ENCODE assay signal across 1 cellular context in genomic region chr9:128249914-128250838, GRCh38.
TF ChIP-seq lines count a peak whose summit lies in the region.

No MANE protein-coding gene starts in this region.

TF ChIP-seq in K562, 482 proteins besides CTCF, POLR2A, EP300 and RAD21 (continues in another document):
- no peak for TF ChIP-seq TFAM (CRISPR knock-in tag; conservative IDR thresholded peaks at IDR 0.05)
- TF ChIP-seq, protein P1, sequence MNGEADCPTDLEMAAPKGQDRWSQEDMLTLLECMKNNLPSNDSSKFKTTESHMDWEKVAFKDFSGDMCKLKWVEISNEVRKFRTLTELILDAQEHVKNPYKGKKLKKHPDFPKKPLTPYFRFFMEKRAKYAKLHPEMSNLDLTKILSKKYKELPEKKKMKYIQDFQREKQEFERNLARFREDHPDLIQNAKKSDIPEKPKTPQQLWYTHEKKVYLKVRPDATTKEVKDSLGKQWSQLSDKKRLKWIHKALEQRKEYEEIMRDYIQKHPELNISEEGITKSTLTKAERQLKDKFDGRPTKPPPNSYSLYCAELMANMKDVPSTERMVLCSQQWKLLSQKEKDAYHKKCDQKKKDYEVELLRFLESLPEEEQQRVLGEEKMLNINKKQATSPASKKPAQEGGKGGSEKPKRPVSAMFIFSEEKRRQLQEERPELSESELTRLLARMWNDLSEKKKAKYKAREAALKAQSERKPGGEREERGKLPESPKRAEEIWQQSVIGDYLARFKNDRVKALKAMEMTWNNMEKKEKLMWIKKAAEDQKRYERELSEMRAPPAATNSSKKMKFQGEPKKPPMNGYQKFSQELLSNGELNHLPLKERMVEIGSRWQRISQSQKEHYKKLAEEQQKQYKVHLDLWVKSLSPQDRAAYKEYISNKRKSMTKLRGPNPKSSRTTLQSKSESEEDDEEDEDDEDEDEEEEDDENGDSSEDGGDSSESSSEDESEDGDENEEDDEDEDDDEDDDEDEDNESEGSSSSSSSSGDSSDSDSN (IDR thresholded peaks at IDR 0.05; ENCODE audit: borderline replicate concordance in 1 of 2, low read depth in 2 of 2, low read length in 2 of 2): 0 out of 4 replicates have a peak, but pooled peaks of 1 of the 2 experiments have one; percentile 13
- 0 out of 2 replicates have a peak, but pooled peaks have one; percentile 16 for TF ChIP-seq MYC (IDR thresholded peaks at IDR 0.05; ENCODE audit: low read depth, low read length)
- TF ChIP-seq MYC (CRISPR knock-in tag; IDR thresholded peaks at IDR 0.05; ENCODE audit: borderline replicate concordance, low read depth): no peak
- peak; percentile 14; the same call in 1 of the 2 replicates for TF ChIP-seq KLF1 (tag; IDR thresholded peaks at IDR 0.05)
- TF ChIP-seq E2F1 (CRISPR knock-in tag; IDR thresholded peaks at IDR 0.05): peak; percentile 77
- TF ChIP-seq CHD2 (IDR thresholded peaks at IDR 0.05; ENCODE audit: low read depth, low read length): no peak
- TF ChIP-seq, protein P2, sequence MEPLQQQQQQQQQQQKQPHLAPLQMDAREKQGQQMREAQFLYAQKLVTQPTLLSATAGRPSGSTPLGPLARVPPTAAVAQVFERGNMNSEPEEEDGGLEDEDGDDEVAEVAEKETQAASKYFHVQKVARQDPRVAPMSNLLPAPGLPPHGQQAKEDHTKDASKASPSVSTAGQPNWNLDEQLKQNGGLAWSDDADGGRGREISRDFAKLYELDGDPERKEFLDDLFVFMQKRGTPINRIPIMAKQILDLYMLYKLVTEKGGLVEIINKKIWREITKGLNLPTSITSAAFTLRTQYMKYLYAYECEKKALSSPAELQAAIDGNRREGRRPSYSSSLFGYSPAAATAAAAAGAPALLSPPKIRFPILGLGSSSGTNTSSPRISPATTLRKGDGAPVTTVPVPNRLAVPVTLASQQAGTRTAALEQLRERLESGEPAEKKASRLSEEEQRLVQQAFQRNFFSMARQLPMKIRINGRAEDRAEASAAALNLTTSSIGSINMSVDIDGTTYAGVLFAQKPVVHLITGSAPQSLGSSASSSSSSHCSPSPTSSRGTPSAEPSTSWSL (CRISPR knock-in tag; IDR thresholded peaks at IDR 0.05; ENCODE audit: borderline replicate concordance): peak; percentile 86; the same call in 1 of the 2 replicates
- peak; percentile 69 for TF ChIP-seq CHD4 (IDR thresholded peaks at IDR 0.05; ENCODE audit: insufficient read depth, insufficient replicate concordance, low read depth, low read length, poor library complexity, severe bottlenecking)
- TF ChIP-seq NBN (IDR thresholded peaks at IDR 0.05; ENCODE audit: low read depth): no peak
- TF ChIP-seq, protein P3, sequence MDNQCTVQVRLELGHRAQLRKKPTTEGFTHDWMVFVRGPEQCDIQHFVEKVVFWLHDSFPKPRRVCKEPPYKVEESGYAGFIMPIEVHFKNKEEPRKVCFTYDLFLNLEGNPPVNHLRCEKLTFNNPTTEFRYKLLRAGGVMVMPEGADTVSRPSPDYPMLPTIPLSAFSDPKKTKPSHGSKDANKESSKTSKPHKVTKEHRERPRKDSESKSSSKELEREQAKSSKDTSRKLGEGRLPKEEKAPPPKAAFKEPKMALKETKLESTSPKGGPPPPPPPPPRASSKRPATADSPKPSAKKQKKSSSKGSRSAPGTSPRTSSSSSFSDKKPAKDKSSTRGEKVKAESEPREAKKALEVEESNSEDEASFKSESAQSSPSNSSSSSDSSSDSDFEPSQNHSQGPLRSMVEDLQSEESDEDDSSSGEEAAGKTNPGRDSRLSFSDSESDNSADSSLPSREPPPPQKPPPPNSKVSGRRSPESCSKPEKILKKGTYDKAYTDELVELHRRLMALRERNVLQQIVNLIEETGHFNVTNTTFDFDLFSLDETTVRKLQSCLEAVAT (IDR thresholded peaks at IDR 0.05): no peak
- TF ChIP-seq BRCA1 (IDR thresholded peaks at IDR 0.05): no peak
- TF ChIP-seq BRCA1 (CRISPR knock-in tag; IDR thresholded peaks at IDR 0.05): no peak
- TF ChIP-seq, protein P4, sequence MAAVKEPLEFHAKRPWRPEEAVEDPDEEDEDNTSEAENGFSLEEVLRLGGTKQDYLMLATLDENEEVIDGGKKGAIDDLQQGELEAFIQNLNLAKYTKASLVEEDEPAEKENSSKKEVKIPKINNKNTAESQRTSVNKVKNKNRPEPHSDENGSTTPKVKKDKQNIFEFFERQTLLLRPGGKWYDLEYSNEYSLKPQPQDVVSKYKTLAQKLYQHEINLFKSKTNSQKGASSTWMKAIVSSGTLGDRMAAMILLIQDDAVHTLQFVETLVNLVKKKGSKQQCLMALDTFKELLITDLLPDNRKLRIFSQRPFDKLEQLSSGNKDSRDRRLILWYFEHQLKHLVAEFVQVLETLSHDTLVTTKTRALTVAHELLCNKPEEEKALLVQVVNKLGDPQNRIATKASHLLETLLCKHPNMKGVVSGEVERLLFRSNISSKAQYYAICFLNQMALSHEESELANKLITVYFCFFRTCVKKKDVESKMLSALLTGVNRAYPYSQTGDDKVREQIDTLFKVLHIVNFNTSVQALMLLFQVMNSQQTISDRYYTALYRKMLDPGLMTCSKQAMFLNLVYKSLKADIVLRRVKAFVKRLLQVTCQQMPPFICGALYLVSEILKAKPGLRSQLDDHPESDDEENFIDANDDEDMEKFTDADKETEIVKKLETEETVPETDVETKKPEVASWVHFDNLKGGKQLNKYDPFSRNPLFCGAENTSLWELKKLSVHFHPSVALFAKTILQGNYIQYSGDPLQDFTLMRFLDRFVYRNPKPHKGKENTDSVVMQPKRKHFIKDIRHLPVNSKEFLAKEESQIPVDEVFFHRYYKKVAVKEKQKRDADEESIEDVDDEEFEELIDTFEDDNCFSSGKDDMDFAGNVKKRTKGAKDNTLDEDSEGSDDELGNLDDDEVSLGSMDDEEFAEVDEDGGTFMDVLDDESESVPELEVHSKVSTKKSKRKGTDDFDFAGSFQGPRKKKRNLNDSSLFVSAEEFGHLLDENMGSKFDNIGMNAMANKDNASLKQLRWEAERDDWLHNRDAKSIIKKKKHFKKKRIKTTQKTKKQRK (IDR thresholded peaks at IDR 0.05; ENCODE audit: borderline replicate concordance, low read depth, low read length): no peak
- peak; percentile 22 for TF ChIP-seq ZNF133 (CRISPR knock-in tag; IDR thresholded peaks at IDR 0.05)
- no peak for TF ChIP-seq CBFB (CRISPR knock-in tag; IDR thresholded peaks at IDR 0.05)
- TF ChIP-seq XRCC4 (IDR thresholded peaks at IDR 0.05; ENCODE audit: extremely low read depth, insufficient read depth, insufficient read length): no peak
- peak; percentile 62; the same call in 1 of the 2 replicates for TF ChIP-seq PHF8 (IDR thresholded peaks at IDR 0.05; ENCODE audit: borderline replicate concordance, low read length)
- TF ChIP-seq RCOR1 (IDR thresholded peaks at IDR 0.05; ENCODE audit: borderline replicate concordance in 1 of 2, low read depth in 2 of 2, low read length in 2 of 2): peak in 1 of 2 experiments; percentile 75; a peak in 3 of 4 replicates
- TF ChIP-seq CHD1 (IDR thresholded peaks at IDR 0.05; ENCODE audit: low read length): peak; percentile 57
- TF ChIP-seq, protein P5, sequence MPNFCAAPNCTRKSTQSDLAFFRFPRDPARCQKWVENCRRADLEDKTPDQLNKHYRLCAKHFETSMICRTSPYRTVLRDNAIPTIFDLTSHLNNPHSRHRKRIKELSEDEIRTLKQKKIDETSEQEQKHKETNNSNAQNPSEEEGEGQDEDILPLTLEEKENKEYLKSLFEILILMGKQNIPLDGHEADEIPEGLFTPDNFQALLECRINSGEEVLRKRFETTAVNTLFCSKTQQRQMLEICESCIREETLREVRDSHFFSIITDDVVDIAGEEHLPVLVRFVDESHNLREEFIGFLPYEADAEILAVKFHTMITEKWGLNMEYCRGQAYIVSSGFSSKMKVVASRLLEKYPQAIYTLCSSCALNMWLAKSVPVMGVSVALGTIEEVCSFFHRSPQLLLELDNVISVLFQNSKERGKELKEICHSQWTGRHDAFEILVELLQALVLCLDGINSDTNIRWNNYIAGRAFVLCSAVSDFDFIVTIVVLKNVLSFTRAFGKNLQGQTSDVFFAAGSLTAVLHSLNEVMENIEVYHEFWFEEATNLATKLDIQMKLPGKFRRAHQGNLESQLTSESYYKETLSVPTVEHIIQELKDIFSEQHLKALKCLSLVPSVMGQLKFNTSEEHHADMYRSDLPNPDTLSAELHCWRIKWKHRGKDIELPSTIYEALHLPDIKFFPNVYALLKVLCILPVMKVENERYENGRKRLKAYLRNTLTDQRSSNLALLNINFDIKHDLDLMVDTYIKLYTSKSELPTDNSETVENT (CRISPR knock-in tag; IDR thresholded peaks at IDR 0.05): peak; percentile 71; the same call in 1 of the 2 replicates
- TF ChIP-seq POU5F1 (IDR thresholded peaks at IDR 0.05; ENCODE audit: borderline replicate concordance, low read depth, low read length, partially characterized antibody): no peak
- no peak for TF ChIP-seq ZBTB43 (CRISPR knock-in tag; IDR thresholded peaks at IDR 0.05)
- TF ChIP-seq FOXJ2 (tag; IDR thresholded peaks at IDR 0.05): no peak
- TF ChIP-seq KDM2B (CRISPR knock-in tag; IDR thresholded peaks at IDR 0.05): peak; percentile 97
- no peak for TF ChIP-seq PHF21A (IDR thresholded peaks at IDR 0.05; ENCODE audit: borderline replicate concordance, low read depth)
- peak; percentile 67 for TF ChIP-seq CREB1 (IDR thresholded peaks at IDR 0.05)
- TF ChIP-seq CREB1 (CRISPR knock-in tag; IDR thresholded peaks at IDR 0.05): no peak
- peak; percentile 28; the same call in 1 of the 2 replicates for TF ChIP-seq JUND (IDR thresholded peaks at IDR 0.05; ENCODE audit: borderline replicate concordance, low read depth, low read length)
- TF ChIP-seq JUND (tag; IDR thresholded peaks at IDR 0.05; ENCODE audit: borderline replicate concordance, low read depth, low read length): peak; percentile 8; the same call in 1 of the 3 replicates
- TF ChIP-seq SREBF1 (IDR thresholded peaks at IDR 0.05; ENCODE audit: borderline replicate concordance, low read depth, low read length): 0 out of 2 replicates have a peak, but pooled peaks have one; percentile 9
- TF ChIP-seq, protein P6, sequence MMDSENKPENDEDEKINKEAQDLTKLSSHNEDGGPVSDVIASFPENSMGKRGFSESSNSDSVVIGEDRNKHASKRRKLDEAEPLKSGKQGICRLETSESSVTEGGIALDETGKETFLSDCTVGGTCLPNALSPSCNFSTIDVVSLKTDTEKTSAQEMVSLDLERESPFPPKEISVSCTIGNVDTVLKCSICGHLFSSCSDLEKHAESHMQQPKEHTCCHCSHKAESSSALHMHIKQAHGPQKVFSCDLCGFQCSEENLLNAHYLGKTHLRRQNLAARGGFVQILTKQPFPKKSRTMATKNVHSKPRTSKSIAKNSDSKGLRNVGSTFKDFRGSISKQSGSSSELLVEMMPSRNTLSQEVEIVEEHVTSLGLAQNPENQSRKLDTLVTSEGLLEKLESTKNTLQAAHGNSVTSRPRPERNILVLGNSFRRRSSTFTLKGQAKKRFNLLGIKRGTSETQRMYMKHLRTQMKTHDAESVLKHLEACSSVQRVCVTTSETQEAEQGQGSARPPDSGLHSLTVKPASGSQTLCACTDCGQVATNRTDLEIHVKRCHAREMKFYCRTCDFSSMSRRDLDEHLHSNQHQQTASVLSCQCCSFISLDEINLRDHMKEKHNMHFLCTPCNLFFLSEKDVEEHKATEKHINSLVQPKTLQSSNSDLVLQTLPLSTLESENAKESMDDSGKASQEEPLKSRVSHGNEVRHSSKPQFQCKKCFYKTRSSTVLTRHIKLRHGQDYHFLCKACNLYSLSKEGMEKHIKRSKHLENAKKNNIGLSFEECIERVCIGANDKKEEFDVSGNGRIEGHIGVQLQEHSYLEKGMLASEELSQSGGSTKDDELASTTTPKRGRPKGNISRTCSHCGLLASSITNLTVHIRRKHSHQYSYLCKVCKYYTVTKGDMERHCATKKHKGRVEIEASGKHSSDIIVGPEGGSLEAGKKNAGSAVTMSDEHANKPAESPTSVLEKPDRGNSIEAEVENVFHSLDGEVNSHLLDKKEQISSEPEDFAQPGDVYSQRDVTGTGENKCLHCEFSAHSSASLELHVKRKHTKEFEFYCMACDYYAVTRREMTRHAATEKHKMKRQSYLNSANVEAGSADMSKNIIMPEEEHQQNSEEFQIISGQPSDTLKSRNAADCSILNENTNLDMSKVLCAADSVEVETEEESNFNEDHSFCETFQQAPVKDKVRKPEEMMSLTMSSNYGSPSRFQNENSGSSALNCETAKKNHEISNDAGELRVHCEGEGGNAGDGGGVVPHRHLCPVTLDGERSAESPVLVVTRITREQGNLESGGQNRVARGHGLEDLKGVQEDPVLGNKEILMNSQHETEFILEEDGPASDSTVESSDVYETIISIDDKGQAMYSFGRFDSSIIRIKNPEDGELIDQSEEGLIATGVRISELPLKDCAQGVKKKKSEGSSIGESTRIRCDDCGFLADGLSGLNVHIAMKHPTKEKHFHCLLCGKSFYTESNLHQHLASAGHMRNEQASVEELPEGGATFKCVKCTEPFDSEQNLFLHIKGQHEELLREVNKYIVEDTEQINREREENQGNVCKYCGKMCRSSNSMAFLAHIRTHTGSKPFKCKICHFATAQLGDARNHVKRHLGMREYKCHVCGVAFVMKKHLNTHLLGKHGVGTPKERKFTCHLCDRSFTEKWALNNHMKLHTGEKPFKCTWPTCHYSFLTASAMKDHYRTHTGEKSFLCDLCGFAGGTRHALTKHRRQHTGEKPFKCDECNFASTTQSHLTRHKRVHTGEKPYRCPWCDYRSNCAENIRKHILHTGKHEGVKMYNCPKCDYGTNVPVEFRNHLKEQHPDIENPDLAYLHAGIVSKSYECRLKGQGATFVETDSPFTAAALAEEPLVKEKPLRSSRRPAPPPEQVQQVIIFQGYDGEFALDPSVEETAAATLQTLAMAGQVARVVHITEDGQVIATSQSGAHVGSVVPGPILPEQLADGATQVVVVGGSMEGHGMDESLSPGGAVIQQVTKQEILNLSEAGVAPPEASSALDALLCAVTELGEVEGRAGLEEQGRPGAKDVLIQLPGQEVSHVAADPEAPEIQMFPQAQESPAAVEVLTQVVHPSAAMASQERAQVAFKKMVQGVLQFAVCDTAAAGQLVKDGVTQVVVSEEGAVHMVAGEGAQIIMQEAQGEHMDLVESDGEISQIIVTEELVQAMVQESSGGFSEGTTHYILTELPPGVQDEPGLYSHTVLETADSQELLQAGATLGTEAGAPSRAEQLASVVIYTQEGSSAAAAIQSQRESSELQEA (IDR thresholded peaks at IDR 0.05; ENCODE audit: low read depth): no peak; the same call in 1 of the 2 replicates
- no peak for TF ChIP-seq NCOA6 (IDR thresholded peaks at IDR 0.05)
- peak; percentile 6; the same call in 1 of the 2 replicates for TF ChIP-seq TEAD4 (IDR thresholded peaks at IDR 0.05; ENCODE audit: low read length)
- no peak for TF ChIP-seq TEAD4 (CRISPR knock-in tag; IDR thresholded peaks at IDR 0.05; ENCODE audit: borderline replicate concordance)
